Comparison of ENCODE assay signal across 10 cellular contexts in the genomic region with DNA sequence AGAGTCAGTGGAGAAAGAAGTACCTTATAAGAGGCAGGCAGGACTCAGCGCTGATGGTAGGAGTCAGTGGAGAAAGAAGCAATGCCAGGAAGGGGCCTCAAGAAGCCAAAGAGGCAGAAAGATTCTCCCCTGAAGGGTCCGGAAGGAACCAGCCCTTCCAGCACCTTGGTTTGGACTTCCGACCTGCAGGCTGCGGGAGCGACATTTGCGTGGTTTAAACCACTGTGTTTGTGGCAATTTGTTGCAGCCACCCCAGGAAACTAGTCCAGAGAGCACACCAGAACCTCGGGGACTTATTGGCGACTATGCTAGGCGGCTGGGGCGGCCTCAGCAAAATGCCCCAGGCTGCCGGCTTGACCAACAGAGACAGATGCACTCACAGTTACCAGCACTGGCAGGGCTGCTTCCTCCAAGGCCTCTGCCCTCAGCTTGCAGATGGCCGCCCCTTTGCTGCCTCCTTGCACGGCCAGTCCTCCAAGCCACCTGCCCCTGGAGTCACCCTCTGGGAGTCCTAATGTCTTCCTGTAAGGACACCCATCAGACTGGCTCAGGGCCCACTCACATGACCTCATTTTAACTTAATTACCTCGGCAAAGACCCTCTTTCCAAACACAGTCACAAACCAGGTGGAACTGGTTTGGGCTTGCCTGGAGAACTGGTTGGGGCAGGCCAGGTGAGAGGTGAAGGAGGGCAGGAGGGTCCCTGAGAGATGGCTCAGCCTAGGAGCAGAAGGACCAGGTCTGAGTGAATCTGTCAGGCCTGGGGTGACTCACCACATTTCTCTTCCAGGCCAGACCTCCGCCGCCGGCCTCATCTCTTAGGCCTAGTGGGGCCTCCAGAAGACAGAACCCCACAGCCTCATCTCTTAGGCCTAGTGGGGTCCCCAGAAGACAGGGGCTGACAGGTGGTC. TPM values are rescaled to one million over a fixed set of nuclear protein-coding genes. Genes with fewer than 3 reads are reported as not detected.
DNase-seq lines count a peak whose midpoint lies in the region; ATAC-seq and TF ChIP-seq lines count a peak whose summit lies in the region.
"Had no signal": no experiment of that assay in that cellular context is flagged by ENCODE, and none has a peak within 500 bp of the region (broad histone marks: within the 10 kb centered on the region; RNA-seq: fewer than 3 reads in every experiment).

No MANE protein-coding gene starts in this region.

- H3K9ac ChIP-seq in IMR-90 (ENCODE audit: low read depth, low read length): no peak overlapping the region

- H2BK15ac ChIP-seq in IMR-90 (ENCODE audit: low read depth, low read length): peak overlapping the region; percentile 5; the same call in 2 of the 3 replicates

- DNase-seq in CD4-positive, alpha-beta memory T cell: no peak
- peak; percentile 53 for DNase-seq in IMR-90
- DNase-seq in astrocyte of the hippocampus (ENCODE audit: low read depth, low spot score): peak; percentile 49
- no peak for DNase-seq in naive thymus-derived CD4-positive, alpha-beta T cell
- DNase-seq in NCI-H1694 (lab: John Stamatoyannopoulos, UW): no peak
- no peak for DNase-seq in inferior parietal cortex (ENCODE audit: extremely low spot score)
- no peak for DNase-seq in KG1 (lab: John Stamatoyannopoulos, UW)
- DNase-seq: cerebellar nuclear complex had no signal

- POLR2A ChIA-PET in CD4-positive, alpha-beta memory T cell (lab: Charles Lee; ENCODE audit: partially characterized antibody): interaction anchor here (2.7 kb wide), 1 partner anchor 14 kb away, joined by 21 read pairs; no protein-coding TSS in a partner anchor
- POLR2A ChIA-PET in IMR-90 (lab: Charles Lee; ENCODE audit: unreplicated experiment): no interaction called here
- POLR2A ChIA-PET in naive thymus-derived CD4-positive, alpha-beta T cell (lab: Charles Lee): interaction anchor here (1.7 to 4.3 kb wide), 2 partner anchors 12 to 13 kb away, joined by 17 to 35 read pairs; no protein-coding TSS in a partner anchor

- no peak overlapping the region for H3K14ac ChIP-seq in IMR-90 (replicated peaks; ENCODE audit: low read depth, low read length)

- H3K9me3 Mint-ChIP-seq in CD4-positive, alpha-beta memory T cell: peaks cover 0 to 4% (median 0%) of the 10 kb centered on the region in 8 donors
- H3K9me3 Mint-ChIP-seq in naive thymus-derived CD4-positive, alpha-beta T cell: peaks cover 0 to 2% (median 0%) of the 10 kb centered on the region in 11 donors
- H3K9me3 Mint-ChIP-seq: activated CD4-positive, alpha-beta memory T cell treated with anti-CD3 and anti-CD28 coated beads, Interleukin-2, amount 10 ng/mL, durations not matched to agents 7 days and 5 days had no signal

- CTCF ChIA-PET in CD4-positive, alpha-beta memory T cell (lab: Charles Lee; ENCODE audit: partially characterized antibody): no interaction called here
- CTCF ChIA-PET in IMR-90 (lab: Yijun Ruan, JAX): no interaction called here
- CTCF ChIA-PET in naive thymus-derived CD4-positive, alpha-beta T cell (lab: Charles Lee): no interaction called here

- no peak overlapping the region for H3K4me3 ChIP-seq in CD4-positive, alpha-beta memory T cell (ENCODE audit: low read length in 2 of 2)
- H3K4me3 ChIP-seq in IMR-90 (ENCODE audit: insufficient read depth, low read depth, low read length): no peak overlapping the region
- H3K4me3 ChIP-seq in naive thymus-derived CD4-positive, alpha-beta T cell (ENCODE audit: low read length): no peak overlapping the region

- no peak overlapping the region for H2BK5ac ChIP-seq in IMR-90 (ENCODE audit: low read depth, low read length, poor library complexity, severe bottlenecking)

- TF ChIP-seq POLR2A in IMR-90 (IDR thresholded peaks at IDR 0.05; ENCODE audit: low read depth, low read length): no peak

- peak overlapping the region; percentile 28 for H2AFZ ChIP-seq in IMR-90 (replicated peaks; ENCODE audit: low read length, poor library complexity)

- H3K27me3 ChIP-seq in CD4-positive, alpha-beta memory T cell (ENCODE audit: insufficient read depth, low read length): no peaks in the 10 kb centered on the region
- H3K27me3 ChIP-seq in IMR-90 (ENCODE audit: control insufficient read depth, insufficient read depth, low read length): no peaks in the 10 kb centered on the region
- H3K27me3 ChIP-seq in naive thymus-derived CD4-positive, alpha-beta T cell (ENCODE audit: control insufficient read depth in 2 of 2, insufficient read depth in 2 of 2, low read length in 2 of 2): no peaks in the 10 kb centered on the region

- no peaks in the 10 kb centered on the region for H3K36me3 Mint-ChIP-seq in CD4-positive, alpha-beta memory T cell
- H3K36me3 Mint-ChIP-seq in naive thymus-derived CD4-positive, alpha-beta T cell: peaks cover 0 to 3% (median 0%) of the 10 kb centered on the region in 5 donors

- H4K91ac ChIP-seq in IMR-90 (ENCODE audit: insufficient read depth, low read depth, low read length): peak overlapping the region; percentile 65; the same call in 1 of the 2 replicates

- H4K8ac ChIP-seq in IMR-90 (ENCODE audit: low read depth in 2 of 2, low read length in 2 of 2): peak overlapping the region in 1 of 2 experiments; percentile 98; a peak in 2 of 4 replicates

- no TSS peak for BruUV-seq in IMR-90 (replicated peaks; lab: Mats Ljungman, UMichigan)

- H3K36me3 ChIP-seq in CD4-positive, alpha-beta memory T cell (ENCODE audit: insufficient read depth, low read length): no peaks in the 10 kb centered on the region
- H3K36me3 ChIP-seq in IMR-90 (ENCODE audit: control insufficient read depth, insufficient read depth, low read length): no peaks in the 10 kb centered on the region
- no peaks in the 10 kb centered on the region for H3K36me3 ChIP-seq in naive thymus-derived CD4-positive, alpha-beta T cell (ENCODE audit: control insufficient read depth in 2 of 3, insufficient read depth in 3 of 3, low read length in 3 of 3)

- no peak for ATAC-seq in IMR-90 (ENCODE audit: low read depth)
- no peak for ATAC-seq in naive thymus-derived CD4-positive, alpha-beta T cell
- no peak for ATAC-seq in GM19023 (IDR thresholded peaks at IDR 0.05; ENCODE audit: unreplicated experiment)

- in situ Hi-C loops in IMR-90 (cut with MboI; ENCODE audit: low sequenced_read_pairs): no loop called here

- peak overlapping the region; percentile 66 for H2AK9ac ChIP-seq in IMR-90 (replicated peaks; ENCODE audit: low read depth, low read length, poor library complexity)

- no peak for TF ChIP-seq RAD21 in IMR-90 (IDR thresholded peaks at IDR 0.05; ENCODE audit: low read length)

- H3K9me1 ChIP-seq in IMR-90 (ENCODE audit: insufficient read depth, low read length): peaks cover 26% of the 10 kb centered on the region

- peaks cover 0 to 16% of the 10 kb centered on the region in 2 experiments; a peak in 2 of 4 replicates for H3K79me1 ChIP-seq in IMR-90 (ENCODE audit: low read depth in 1 of 2, low read length in 2 of 2)

- no peak overlapping the region for H3K4me2 ChIP-seq in IMR-90 (ENCODE audit: low read depth, low read length)

- peaks cover 0 to 4% of the 10 kb centered on the region in 2 donors for H3K27me3 Mint-ChIP-seq in CD4-positive, alpha-beta memory T cell
- H3K27me3 Mint-ChIP-seq in naive thymus-derived CD4-positive, alpha-beta T cell: peaks cover 0 to 5% (median 0%) of the 10 kb centered on the region in 5 donors

- no peak overlapping the region for H4K5ac ChIP-seq in IMR-90 (ENCODE audit: low read depth, low read length)

- peak overlapping the region; percentile 61 for H3K4ac ChIP-seq in IMR-90 (ENCODE audit: low read depth, low read length)

- peak overlapping the region; percentile 65 for H2AK5ac ChIP-seq in IMR-90 (ENCODE audit: low read depth, low read length)

- H4K20me1 ChIP-seq in IMR-90 (ENCODE audit: insufficient read depth, low read length): no peaks in the 10 kb centered on the region

- H2BK120ac ChIP-seq in IMR-90 (ENCODE audit: low read depth, low read length): peak overlapping the region; percentile 98

- H3K4me1 Mint-ChIP-seq in CD4-positive, alpha-beta memory T cell: peaks cover 14 to 40% (median 30%) of the 10 kb centered on the region in 4 donors
- peaks cover 7 to 49% (median 32%) of the 10 kb centered on the region in 7 donors for H3K4me1 Mint-ChIP-seq in naive thymus-derived CD4-positive, alpha-beta T cell

- no peak for TF ChIP-seq CTCF in IMR-90 (conservative IDR thresholded peaks at IDR 0.05; ENCODE audit: low read depth, low read length)

- WGBS in IMR-90 (ENCODE audit: extremely low coverage in 2 of 2, insufficient read length in 1 of 2), 2 experiments: 95% methylated on average over 11 of the region's 17 CpGs; no CpG with 5 or more reads in 1 of the 2 experiments

- H3K9me3 ChIP-seq in CD4-positive, alpha-beta memory T cell (ENCODE audit: control insufficient read depth in 1 of 2, low read length in 2 of 2): no peaks in the 10 kb centered on the region
- no peaks in the 10 kb centered on the region for H3K9me3 ChIP-seq in IMR-90 (ENCODE audit: control insufficient read depth, insufficient read depth, low read length)
- H3K9me3 ChIP-seq in naive thymus-derived CD4-positive, alpha-beta T cell (ENCODE audit: control insufficient read depth in 2 of 3, low read length in 3 of 3): no peaks in the 10 kb centered on the region

- intact Hi-C loops in CD4-positive, alpha-beta memory T cell (cut with micrococcal nuclease): no loop called here
- intact Hi-C loops in IMR-90 (cut with micrococcal nuclease): no loop called here
- intact Hi-C loops in naive thymus-derived CD4-positive, alpha-beta T cell (cut with micrococcal nuclease): no loop called here

- no peak overlapping the region for H3K23ac ChIP-seq in IMR-90 (ENCODE audit: low read depth, low read length)

- H3K4me3 Mint-ChIP-seq in CD4-positive, alpha-beta memory T cell: peak overlapping the region in 1 of 8 donors; percentile 5
- peak overlapping the region in 5 of 10 donors; percentile 1 to 66 (median 58) for H3K4me3 Mint-ChIP-seq in naive thymus-derived CD4-positive, alpha-beta T cell
- H3K4me3 Mint-ChIP-seq: activated CD4-positive, alpha-beta memory T cell treated with anti-CD3 and anti-CD28 coated beads, Interleukin-2, amount 10 ng/mL, durations not matched to agents 7 days and 5 days had no signal

- peak overlapping the region in 4 of 7 donors; percentile 9 to 81 (median 44) for H3K27ac Mint-ChIP-seq in CD4-positive, alpha-beta memory T cell
- H3K27ac Mint-ChIP-seq in naive thymus-derived CD4-positive, alpha-beta T cell: peak overlapping the region; percentile 28 to 91 (median 79)
- H3K27ac Mint-ChIP-seq: activated CD4-positive, alpha-beta memory T cell treated with anti-CD3 and anti-CD28 coated beads, Interleukin-2, amount 10 ng/mL, durations not matched to agents 7 days and 5 days had no signal

- H2BK20ac ChIP-seq in IMR-90 (ENCODE audit: low read depth, low read length): peak overlapping the region; percentile 55

- H3K18ac ChIP-seq in IMR-90 (ENCODE audit: low read depth, low read length): no peak overlapping the region

- H3K56ac ChIP-seq in IMR-90 (ENCODE audit: extremely low read depth, insufficient read depth, low read length): no peak overlapping the region

- no peak overlapping the region for H3K27ac ChIP-seq in CD4-positive, alpha-beta memory T cell (ENCODE audit: low read depth, low read length)
- no peak overlapping the region for H3K27ac ChIP-seq in IMR-90 (ENCODE audit: insufficient read depth, low read length)
- H3K27ac ChIP-seq in naive thymus-derived CD4-positive, alpha-beta T cell (ENCODE audit: low read depth, low read length): no peak overlapping the region

- dilution Hi-C loops in IMR-90 (cut with HindIII; ENCODE audit: low sequenced_read_pairs, unreplicated experiment): no loop called here

- H3K4me1 ChIP-seq in CD4-positive, alpha-beta memory T cell (ENCODE audit: insufficient read depth, low read length): peaks cover 49% of the 10 kb centered on the region
- H3K4me1 ChIP-seq in IMR-90 (ENCODE audit: control insufficient read depth, insufficient read depth, low read length): peaks cover 43% of the 10 kb centered on the region
- H3K4me1 ChIP-seq in naive thymus-derived CD4-positive, alpha-beta T cell (ENCODE audit: control insufficient read depth in 2 of 2, insufficient read depth in 2 of 2, low read length in 2 of 2): peaks cover 0 to 49% of the 10 kb centered on the region in 2 donors

RNA-seq across cellular contexts. Expression of gene CALML3, which starts 26.1 kb away (rescaled TPM):
- total RNA-seq in CD4-positive, alpha-beta memory T cell: not detected
- not detected for polyA plus RNA-seq in CD4-positive, alpha-beta memory T cell
- total RNA-seq in IMR-90 (2012; rRNA removed): not detected in 2 replicates
- polyA plus RNA-seq in IMR-90 (2012; rRNA removed): not detected in 2 replicates
- not detected in 2 replicates for polyA plus RNA-seq in IMR-90 (2012; cell fraction: cytosol; rRNA removed)
- polyA plus RNA-seq in IMR-90 (2012; cell fraction: nucleus; rRNA removed; ENCODE audit: low replicate concordance): not detected in 2 replicates
- total RNA-seq in naive thymus-derived CD4-positive, alpha-beta T cell: not detected
- polyA plus RNA-seq in naive thymus-derived CD4-positive, alpha-beta T cell: not detected
- total RNA-seq: activated CD4-positive, alpha-beta memory T cell treated with anti-CD3 and anti-CD28 coated beads, Interleukin-2, amount 10 ng/mL, durations not matched to agents 7 days and 5 days had no signal

RNA-seq across cellular contexts. Expression of gene CALML5, which starts 51.5 kb away (rescaled TPM):
- not detected for total RNA-seq in CD4-positive, alpha-beta memory T cell
- not detected for polyA plus RNA-seq in CD4-positive, alpha-beta memory T cell
- total RNA-seq in IMR-90 (2012; rRNA removed): not detected in 2 replicates
- polyA plus RNA-seq in IMR-90 (2012; rRNA removed): not detected in 2 replicates
- not detected in 2 replicates for polyA plus RNA-seq in IMR-90 (2012; cell fraction: cytosol; rRNA removed)
- not detected in 2 replicates for polyA plus RNA-seq in IMR-90 (2012; cell fraction: nucleus; rRNA removed; ENCODE audit: low replicate concordance)
- not detected for total RNA-seq in naive thymus-derived CD4-positive, alpha-beta T cell
- polyA plus RNA-seq in naive thymus-derived CD4-positive, alpha-beta T cell: not detected
- total RNA-seq: activated CD4-positive, alpha-beta memory T cell treated with anti-CD3 and anti-CD28 coated beads, Interleukin-2, amount 10 ng/mL, durations not matched to agents 7 days and 5 days had no signal

Comparison
In these comparisons a context has a peak if more than half of its experiments do, and no peak if none do; other contexts are left out.
1. DNase-seq: peak in IMR-90 (single experiment) and astrocyte of the hippocampus (single experiment); none in CD4-positive, alpha-beta memory T cell (0 of 5), naive thymus-derived CD4-positive, alpha-beta T cell (0 of 9), NCI-H1694 (single experiment), inferior parietal cortex (single experiment) and KG1 (single experiment).